Comparison of ENCODE assay signal across 29 cellular contexts in genomic region chr14:88478931-88479330, GRCh38.
"Had no signal": no experiment of that assay in that cellular context is flagged by ENCODE, and none has a peak within 500 bp of the region (broad histone marks: within the 10 kb centered on the region; RNA-seq: fewer than 3 reads in every experiment).

No MANE protein-coding gene starts in this region.

- DNase-seq: activated B cell treated with CpG ODN at 0.5 μM for 24 hours; activated CD4-positive, alpha-beta memory T cell treated with anti-CD3 and anti-CD28 coated beads for 36 hours; activated CD4-positive, alpha-beta T cell treated with anti-CD3 and anti-CD28 coated beads for 4 hours; activated CD4-positive, alpha-beta T cell treated with anti-CD3 and anti-CD28 coated beads, Interleukin-2, amount 10 ng/mL, durations not matched to agents 24 days and 14 days; activated CD4-positive, alpha-beta T cell treated with anti-CD3 and anti-CD28 coated beads, Interleukin-2, amount 50 U/mL, for 1 hour; activated CD4-positive, alpha-beta T cell treated with anti-CD3 and anti-CD28 coated beads, Interleukin-2, amount 50 U/mL, for 4 hours; activated CD4-positive, CD25-positive, alpha-beta regulatory T cell treated with anti-CD3 and anti-CD28 coated beads, Interleukin-2, amount 50 U/mL, for 72 hours; activated CD8-positive, alpha-beta memory T cell treated with anti-CD3 and anti-CD28 coated beads, Interleukin-2, amount 50 U/mL, for 4 hours; activated CD8-positive, alpha-beta T cell treated with anti-CD3 and anti-CD28 coated beads for 36 hours; activated effector memory CD4-positive, alpha-beta T cell treated with anti-CD3 and anti-CD28 coated beads, Interleukin-2, amount 50 U/mL, for 16 hours; activated naive CD4-positive, alpha-beta T cell treated with anti-CD3 and anti-CD28 coated beads, Interleukin-2, amount 10 ng/mL, durations not matched to agents 7 days and 5 days; activated naive CD4-positive, alpha-beta T cell treated with Interleukin-2 at 50 U/mL for 16 hours; activated naive CD8-positive, alpha-beta T cell treated with anti-CD3 and anti-CD28 coated beads, Interleukin-2, amount 10 ng/mL, durations not matched to agents 7 days and 5 days; activated naive CD8-positive, alpha-beta T cell treated with anti-CD3 and anti-CD28 coated beads, Interleukin-2, amount 50 U/mL, for 24 hours; activated T-cell treated with anti-CD3 and anti-CD28 coated beads for 4 hours; activated T-cell treated with anti-CD3 and anti-CD28 coated beads, Interleukin-2, amount 50 U/mL, for 1 hour; activated T-cell treated with anti-CD3 and anti-CD28 coated beads, Interleukin-2, amount 50 U/mL, for 4 hours; activated T-cell treated with anti-CD3 and anti-CD28 coated beads, Interleukin-2, amount 50 U/mL, for 72 hours; amygdala; anterior cingulate cortex; caudate nucleus; cerebellar nuclear complex; T-helper 1 cell; T-helper 2 cell; T-helper 9 cell had no signal

- H3K27ac ChIP-seq: ascending aorta, cardiac muscle cell, VCaP had no signal

- H3K4me3 ChIP-seq: ascending aorta, cardiac muscle cell had no signal

- H3K9me3 ChIP-seq: ascending aorta had no signal

- ATAC-seq: activated CD8-positive, alpha-beta T cell treated with anti-CD3 and anti-CD28 coated beads for 36 hours; activated naive CD8-positive, alpha-beta T cell treated with anti-CD3 and anti-CD28 coated beads, Interleukin-2, amount 50 U/mL, for 24 hours; activated T-cell treated with anti-CD3 and anti-CD28 coated beads, Interleukin-2, amount 50 U/mL, for 4 hours; activated T-cell treated with anti-CD3 and anti-CD28 coated beads, Interleukin-2, amount 50 U/mL, for 72 hours; activated T-helper 17 cell treated with anti-CD3 and anti-CD28 coated beads, Interleukin-2, amount 50 U/mL, for 72 hours had no signal

- H3K4me1 ChIP-seq: ascending aorta had no signal

- H3K27me3 ChIP-seq: ascending aorta, cardiac muscle cell had no signal
